Comparison of ENCODE assay signal across 8 cellular contexts in genomic region chr18:3771121-3771971, GRCh38.
DNase-seq lines count a peak whose midpoint lies in the region; ATAC-seq, FAIRE-seq and TF ChIP-seq lines count a peak whose summit lies in the region.

No MANE protein-coding gene starts in this region.

- H3K9me3 Mint-ChIP-seq in WTC11 = peaks cover 8% of the 10 kb centered on the region

- H3K36me3 ChIP-seq in spleen = no peaks in the 10 kb centered on the region

- H3K27ac Mint-ChIP-seq in WTC11 = no peak overlapping the region; the same call in 1 of the 2 replicates

- ATAC-seq in HG02623 (IDR thresholded peaks at IDR 0.05; ENCODE audit: unreplicated experiment) = peak; percentile 98
- ATAC-seq in WTC11 = peak; percentile 93

- intact Hi-C loops in spleen (cut with DNase I; ENCODE audit: low total_unique reads) = loop anchor here (5.0 kb wide), 1 partner anchor 221 kb away; no protein-coding TSS in a partner anchor

- TF ChIP-seq POLR2A in GM12891 (IDR thresholded peaks at IDR 0.05; ENCODE audit: low read depth, low read length) = no peak
- no peak for TF ChIP-seq POLR2A in spleen (IDR thresholded peaks at IDR 0.05)

- H3K27ac ChIP-seq in spleen = peak overlapping the region in 2 of 8 donors; percentile 17 to 49

- H3K27me3 Mint-ChIP-seq in WTC11 (ENCODE audit: low read depth) = no peaks in the 10 kb centered on the region; the same call in 1 of the 2 replicates

- POLR2A ChIA-PET in WTC11 (lab: Charles Lee) = interaction anchor here (1.0 kb wide), 1 partner anchor 317 kb away, joined by 3 read pairs; no protein-coding TSS in a partner anchor

- H3K4me3 Mint-ChIP-seq in WTC11 = peak overlapping the region; percentile 87

- FAIRE-seq in GM12891 (lab: Jason Lieb, UNC) = peak; percentile 91

- 4 to 6% (median 5%) methylated on average over 35 to 40 of the region's 40 CpGs for WGBS in spleen, 5 donors

- DNase-seq in GM12891 (ENCODE audit: insufficient read length, low spot score) (peak; percentile 74), NCI-H146 (lab: John Stamatoyannopoulos, UW) (peak; percentile 84), WTC11 (ENCODE audit: low spot score) (peak; percentile 90), cardiac fibroblast (ENCODE audit: low read depth in 2 of 2) (peak; percentile 95 to 96), islet precursor cell (peak; percentile 92), spleen (peak; percentile 93), NCI-H345 treated with DMSO at 0.1 percent for 48 hours (lab: John Stamatoyannopoulos, UW; ENCODE audit: unreplicated experiment) (no peak)

- TF ChIP-seq CTCF in WTC11 (IDR thresholded peaks at IDR 0.05) = peak; percentile 96
- TF ChIP-seq CTCF in cardiac fibroblast (IDR thresholded peaks at IDR 0.05; ENCODE audit: low read depth, low read length) = peak; percentile 69
- peak; percentile 86 to 96 (median 92) for TF ChIP-seq CTCF in spleen (IDR thresholded peaks at IDR 0.05 in 8 of 11, conservative IDR thresholded peaks at IDR 0.05 in 3 of 11)

- H3K9me3 ChIP-seq in spleen = peaks cover 0 to 2% (median 0%) of the 10 kb centered on the region in 8 donors

- H3K4me1 Mint-ChIP-seq in WTC11 = peaks cover 48% of the 10 kb centered on the region

- H3K4me1 ChIP-seq in spleen = peaks cover 0 to 17% (median 10%) of the 10 kb centered on the region in 6 donors

- H3K27me3 ChIP-seq in spleen (replicated peaks in 1 of 7) = peaks cover 0 to 21% (median 3%) of the 10 kb centered on the region in 7 donors

- CTCF ChIA-PET in WTC11 (lab: Charles Lee) = interaction anchor here (0.6 to 4.3 kb wide), 123 partner anchors 8 to 1644 kb away, joined by 3 to 123 read pairs (median 5); no protein-coding TSS in a partner anchor

- H3K36me3 Mint-ChIP-seq in WTC11 = peaks cover 6% of the 10 kb centered on the region

- H3K4me3 ChIP-seq in cardiac fibroblast (replicated peaks in 1 of 2; ENCODE audit: low read depth in 2 of 2, low read length in 2 of 2) (peak overlapping the region; percentile 33 to 46), spleen (peak overlapping the region in 3 of 8 donors; percentile 17 to 55 (median 21))

TF ChIP-seq in GM12891, 5 proteins besides CTCF, POLR2A, EP300 and RAD21:
- TF ChIP-seq TAF1 (IDR thresholded peaks at IDR 0.05; ENCODE audit: low read depth, low read length) (no peak), PAX5 (IDR thresholded peaks at IDR 0.05; ENCODE audit: insufficient read depth, low read length, severe bottlenecking) (no peak), POU2F2 (IDR thresholded peaks at IDR 0.05; ENCODE audit: low read depth, low read length) (no peak), SPI1 (IDR thresholded peaks at IDR 0.05; ENCODE audit: low read depth, low read length) (no peak), POLR2AphosphoS5 (IDR thresholded peaks at IDR 0.05; ENCODE audit: low read depth, low read length) (no peak)

TF ChIP-seq in WTC11, 78 proteins besides CTCF, POLR2A, EP300 and RAD21 (continues in another document):
- TF ChIP-seq AR (CRISPR knock-in tag; IDR thresholded peaks at IDR 0.05) (no peak), E2F5 (CRISPR knock-in tag; IDR thresholded peaks at IDR 0.05) (0 out of 2 replicates have a peak, but pooled peaks have one; percentile 29), TEAD1 (CRISPR knock-in tag; IDR thresholded peaks at IDR 0.05) (peak; percentile 54; the same call in 1 of the 2 replicates), FOXK1 (CRISPR knock-in tag; IDR thresholded peaks at IDR 0.05) (peak; percentile 74; the same call in 1 of the 2 replicates), HMGXB4 (CRISPR knock-in tag; IDR thresholded peaks at IDR 0.05) (peak; percentile 68; the same call in 1 of the 2 replicates), ZNF121 (CRISPR knock-in tag; IDR thresholded peaks at IDR 0.05) (no peak), ARID4B (CRISPR knock-in tag; IDR thresholded peaks at IDR 0.05; ENCODE audit: borderline replicate concordance) (0 out of 2 replicates have a peak, but pooled peaks have one; percentile 57), SMAD4 (CRISPR knock-in tag; IDR thresholded peaks at IDR 0.05) (no peak), NFATC4 (CRISPR knock-in tag; IDR thresholded peaks at IDR 0.05) (no peak), ZNF423 (CRISPR knock-in tag; IDR thresholded peaks at IDR 0.05) (peak; percentile 79), NR1H2 (CRISPR knock-in tag; IDR thresholded peaks at IDR 0.05) (no peak), CREB1 (CRISPR knock-in tag; IDR thresholded peaks at IDR 0.05) (0 out of 2 replicates have a peak, but pooled peaks have one; percentile 21), FOXJ3 (CRISPR knock-in tag; IDR thresholded peaks at IDR 0.05; ENCODE audit: borderline replicate concordance) (no peak), USF1 (CRISPR knock-in tag; IDR thresholded peaks at IDR 0.05) (no peak)
